ENCODE assay signal across 9 cellular contexts in genomic region chr15:89143503-89144162, GRCh38. TPM values are rescaled to one million over a fixed set of nuclear protein-coding genes. Genes with fewer than 3 reads are reported as not detected.
DNase-seq lines count a peak whose midpoint lies in the region; ATAC-seq, FAIRE-seq and TF ChIP-seq lines count a peak whose summit lies in the region.
"Had no signal": no experiment of that assay in that cellular context is flagged by ENCODE, and none has a peak within 500 bp of the region (broad histone marks: within the 10 kb centered on the region; RNA-seq: fewer than 3 reads in every experiment).

No MANE protein-coding gene starts in this region.

- peak; percentile 50 for FAIRE-seq in endothelial cell of umbilical vein (lab: Jason Lieb, UNC)

- H3K9me3 ChIP-seq in endothelial cell of umbilical vein (replicated peaks; ENCODE audit: control insufficient read depth, insufficient read depth, low read length): no peaks in the 10 kb centered on the region

- no peak overlapping the region for H2BK120ac ChIP-seq in mesendoderm (ENCODE audit: low read depth, low read length)

- no peak for ATAC-seq in GM19397 (IDR thresholded peaks at IDR 0.05; ENCODE audit: unreplicated experiment)

- H2AK5ac ChIP-seq in mesendoderm (ENCODE audit: low read length): no peak overlapping the region

- CTCF ChIA-PET in endothelial cell of umbilical vein (lab: Charles Lee): interaction anchor here (0.8 to 1.8 kb wide), 7 partner anchors 14 to 86 kb away, joined by 3 to 10 read pairs (median 6); no protein-coding TSS in a partner anchor

- H3K9ac ChIP-seq in endothelial cell of umbilical vein (replicated peaks; ENCODE audit: extremely low read depth, insufficient read depth, low read length) (no peak overlapping the region), mesendoderm (ENCODE audit: low read length) (no peak overlapping the region)

- H3K4me1 ChIP-seq in endothelial cell of umbilical vein (ENCODE audit: control insufficient read depth, extremely low read depth, insufficient read depth, low read length) (peaks cover 26% of the 10 kb centered on the region), mesendoderm (ENCODE audit: control insufficient read depth, low read depth, low read length) (peaks cover 2% of the 10 kb centered on the region)

- no peaks in the 10 kb centered on the region for H3K79me1 ChIP-seq in mesendoderm (ENCODE audit: low read length)

- H3K56ac ChIP-seq in mesendoderm (ENCODE audit: low read length): no peak overlapping the region

- no peaks in the 10 kb centered on the region for H4K20me1 ChIP-seq in endothelial cell of umbilical vein (replicated peaks; ENCODE audit: control insufficient read depth, extremely low read depth, insufficient read depth, low read length)

- POLR2A ChIA-PET in endothelial cell of umbilical vein (lab: Charles Lee): interaction anchor here (1.1 to 1.6 kb wide), 2 partner anchors 11 to 55 kb away, joined by 3 to 5 read pairs; partner anchors contain the start of gene ABHD2

- no peak overlapping the region for H2AFZ ChIP-seq in endothelial cell of umbilical vein (ENCODE audit: low read depth, low read length)

- no TSS peak for BruUV-seq in endothelial cell of umbilical vein (replicated peaks; lab: Mats Ljungman, UMichigan)

- H3K27me3 ChIP-seq in endothelial cell of umbilical vein (ENCODE audit: control insufficient read depth in 2 of 2, insufficient read depth in 2 of 2, low read length in 2 of 2): no peaks in the 10 kb centered on the region
- no peaks in the 10 kb centered on the region for H3K27me3 ChIP-seq in mesendoderm (ENCODE audit: insufficient read depth, low read length, poor library complexity)

- dilution Hi-C loops in endothelial cell of umbilical vein (cut with MboI; ENCODE audit: extremely low pct_ligation_motif_present, low sequenced_read_pairs): no loop called here

- H3K4me3 ChIP-seq in endothelial cell of umbilical vein (replicated peaks in 1 of 3; ENCODE audit: insufficient read depth in 1 of 3, low read depth in 1 of 3, low read length in 3 of 3): no peak overlapping the region
- no peak overlapping the region for H3K4me3 ChIP-seq in skeletal muscle cell (ENCODE audit: low read depth, low read length)
- no peak overlapping the region for H3K4me3 ChIP-seq in mesendoderm (ENCODE audit: low read length)

- no peak overlapping the region for H2BK5ac ChIP-seq in mesendoderm (ENCODE audit: low read length)

- TF ChIP-seq CTCF in endothelial cell of umbilical vein (IDR thresholded peaks at IDR 0.05; ENCODE audit: extremely low read depth in 1 of 2, insufficient read depth in 1 of 2, low read depth in 1 of 2, low read length in 2 of 2): no peak

- no peaks in the 10 kb centered on the region for H3K9me1 ChIP-seq in endothelial cell of umbilical vein (replicated peaks; ENCODE audit: control insufficient read depth, extremely low read depth, insufficient read depth, low read length)

- peak; percentile 17 for DNase-seq in DMS 273 (lab: John Stamatoyannopoulos, UW; ENCODE audit: unreplicated experiment)
- no peak for DNase-seq in DMS 273 treated with DMSO at 0.1 percent for 48 hours (lab: John Stamatoyannopoulos, UW)
- peak; percentile 19 to 76 for DNase-seq in NCI-H446 (lab: John Stamatoyannopoulos, UW)
- DNase-seq in endothelial cell of umbilical vein (ENCODE audit: low read depth, low spot score): peak; percentile 88
- DNase-seq in skeletal muscle cell (ENCODE audit: low read depth): peak; percentile 83
- DNase-seq in cortex of kidney (lab: John Stamatoyannopoulos, UW): no peak
- no peak for DNase-seq in mesendoderm

- H3K27ac ChIP-seq in endothelial cell of umbilical vein (ENCODE audit: insufficient read depth, low read depth, low read length): peak overlapping the region; percentile 68
- no peak overlapping the region for H3K27ac ChIP-seq in mesendoderm (ENCODE audit: low read depth, low read length)
- H3K27ac ChIP-seq: 22Rv1 had no signal

- H2BK15ac ChIP-seq in mesendoderm (replicated peaks; ENCODE audit: low read depth): no peak overlapping the region

- intact Hi-C loops in endothelial cell of umbilical vein (cut with micrococcal nuclease): loop anchor here (1.0 kb wide), 2 partner anchors 11 to 24 kb away; no protein-coding TSS in a partner anchor

- no peak for TF ChIP-seq POLR2A in endothelial cell of umbilical vein (IDR thresholded peaks at IDR 0.05; ENCODE audit: low read depth, low read length)

- no peak overlapping the region for H4K8ac ChIP-seq in mesendoderm (ENCODE audit: low read depth, low read length)

- H3K4me2 ChIP-seq in endothelial cell of umbilical vein (ENCODE audit: insufficient read depth, low read length) (peak overlapping the region; percentile 49), mesendoderm (ENCODE audit: low read length) (no peak overlapping the region)

- no peak overlapping the region for H3K4ac ChIP-seq in mesendoderm (ENCODE audit: low read depth, low read length)

- H3K79me2 ChIP-seq in endothelial cell of umbilical vein (ENCODE audit: control insufficient read depth, insufficient read depth, low read length) (no peaks in the 10 kb centered on the region), mesendoderm (ENCODE audit: control insufficient read depth, insufficient read depth, low read length) (no peaks in the 10 kb centered on the region)

- H3K18ac ChIP-seq in mesendoderm (ENCODE audit: low read length): no peak overlapping the region

- no peak overlapping the region for H3K23ac ChIP-seq in mesendoderm (ENCODE audit: low read length)

- no CpG with 5 or more reads among the region's 6 CpGs for WGBS in mesendoderm (ENCODE audit: extremely low coverage, insufficient coverage, low lambda C conversion rate)

- H4K5ac ChIP-seq in mesendoderm (ENCODE audit: low read length): no peak overlapping the region

- H3K36me3 ChIP-seq in endothelial cell of umbilical vein (ENCODE audit: control insufficient read depth in 2 of 2, extremely low read depth in 1 of 2, insufficient read depth in 2 of 2, low read length in 2 of 2) (no peaks in the 10 kb centered on the region), mesendoderm (ENCODE audit: control insufficient read depth, insufficient read depth, low read length) (no peaks in the 10 kb centered on the region)

TF ChIP-seq in endothelial cell of umbilical vein, 7 proteins besides CTCF, POLR2A, EP300 and RAD21:
- TF ChIP-seq FOS (IDR thresholded peaks at IDR 0.05; ENCODE audit: borderline replicate concordance, insufficient read depth, low read length): peak; percentile 41
- no peak for TF ChIP-seq MAX (IDR thresholded peaks at IDR 0.05; ENCODE audit: insufficient read depth, insufficient read length)
- TF ChIP-seq GATA2 (IDR thresholded peaks at IDR 0.05; ENCODE audit: insufficient read depth, insufficient read length, low read depth, low read length): peak; percentile 80
- TF ChIP-seq JUN (IDR thresholded peaks at IDR 0.05; ENCODE audit: borderline replicate concordance, insufficient read depth, insufficient read length, low read depth): peak; percentile 57
- TF ChIP-seq EZH2 (IDR thresholded peaks at IDR 0.05; ENCODE audit: borderline replicate concordance, low read depth, low read length, severe bottlenecking): no peak
- no peak for TF ChIP-seq MYC (IDR thresholded peaks at IDR 0.05; ENCODE audit: low read depth, low read length)
- peak; percentile 41 for TF ChIP-seq POLR2AphosphoS5 (IDR thresholded peaks at IDR 0.05; ENCODE audit: insufficient read depth, low read depth, low read length)
TF ChIP-seq in endothelial cell of umbilical vein: peak in this region for 4.

RNA-seq across cellular contexts. Expression of gene ABHD2, which starts 55.4 kb away (rescaled TPM):
- total RNA-seq in endothelial cell of umbilical vein: 52.3 and 62.2 TPM in 2 replicates
- 14.0 and 16.3 TPM in 2 replicates for polyA plus RNA-seq in endothelial cell of umbilical vein
- 18.3 and 22.4 TPM in 2 replicates for polyA plus RNA-seq in endothelial cell of umbilical vein (2011; cell fraction: cytosol; rRNA removed)
- 19.6 and 20.8 TPM in 2 replicates for polyA plus RNA-seq in endothelial cell of umbilical vein (2011; cell fraction: nucleus; rRNA removed)
- polyA plus RNA-seq in endothelial cell of umbilical vein (2012): 20.9 and 27.4 TPM in 2 replicates
- 139 and 168 TPM in 2 replicates for polyA minus RNA-seq in endothelial cell of umbilical vein
- polyA minus RNA-seq in endothelial cell of umbilical vein (2011; cell fraction: cytosol; rRNA and poly(A)+ RNA removed): 22.2 TPM
- 32.8 and 59.9 TPM in 2 replicates for polyA minus RNA-seq in endothelial cell of umbilical vein (2011; cell fraction: nucleus; rRNA and poly(A)+ RNA removed)
- polyA plus RNA-seq in mesendoderm (2013, experiment 1 of 2): 7.2 TPM
- polyA plus RNA-seq in mesendoderm (2013, experiment 2 of 2): 7.6 TPM

Comparison
In these comparisons a context has a peak if more than half of its experiments do, and no peak if none do; other contexts are left out.
1. DNase-seq: peak in DMS 273 (single experiment), NCI-H446 (2 of 2), endothelial cell of umbilical vein (single experiment) and skeletal muscle cell (single experiment); none in DMS 273 treated with DMSO at 0.1 percent for 48 hours (single experiment), cortex of kidney (single experiment) and mesendoderm (single experiment).